9 cellular contexts compared by ENCODE assay signal in genomic region chr11:15770798-15771414, GRCh38.
DNase-seq lines count a peak whose midpoint lies in the region; ATAC-seq, FAIRE-seq and TF ChIP-seq lines count a peak whose summit lies in the region.
"Had no signal": no experiment of that assay in that cellular context is flagged by ENCODE, and none has a peak within 500 bp of the region (broad histone marks: within the 10 kb centered on the region; RNA-seq: fewer than 3 reads in every experiment).

No MANE protein-coding gene starts in this region.

- DNase-seq in NCI-H1694 (lab: John Stamatoyannopoulos, UW) (peak; percentile 34), NCI-H1694 treated with DMSO at 0.1 percent for 48 hours (lab: John Stamatoyannopoulos, UW) (no peak), SKM-1 (lab: John Stamatoyannopoulos, UW; ENCODE audit: unreplicated experiment) (peak; percentile 3), glutamatergic neuron (peak; percentile 59), RCC 7860 (ENCODE audit: low spot score) (no peak)
- DNase-seq in stimulated activated CD4-positive, alpha-beta T cell treated with anti-CD3 and anti-CD28 coated beads, Interleukin-12 subunit alpha, Interleukin-12 subunit beta, amount 100 ng/mL, for 4 hours, result peak; percentile 9

- no peak for FAIRE-seq in RCC 7860 (lab: Jason Lieb, UNC)

- peaks cover 12% of the 10 kb centered on the region for H3K4me1 Mint-ChIP-seq in glutamatergic neuron (ENCODE audit: low read depth, unreplicated experiment)

- no peak overlapping the region for H3K4me3 Mint-ChIP-seq in glutamatergic neuron (ENCODE audit: unreplicated experiment)
- H3K4me3 Mint-ChIP-seq: CD8-positive, alpha-beta T cell had no signal

- ATAC-seq in HG02884 (IDR thresholded peaks at IDR 0.05; ENCODE audit: unreplicated experiment) (peak; percentile 74), GM19324 (IDR thresholded peaks at IDR 0.05; ENCODE audit: low FRiP score, unreplicated experiment) (no peak)
- ATAC-seq: CD8-positive, alpha-beta T cell had no signal

- H3K9me3 Mint-ChIP-seq in glutamatergic neuron (ENCODE audit: unreplicated experiment), result no peaks in the 10 kb centered on the region
- H3K9me3 Mint-ChIP-seq: CD8-positive, alpha-beta T cell had no signal

- peak; percentile 56 for TF ChIP-seq CTCF in glutamatergic neuron (IDR thresholded peaks at IDR 0.05; ENCODE audit: partially characterized antibody, unreplicated experiment)

- H3K36me3 Mint-ChIP-seq in glutamatergic neuron (ENCODE audit: unreplicated experiment), result no peaks in the 10 kb centered on the region
- H3K36me3 Mint-ChIP-seq: CD8-positive, alpha-beta T cell had no signal

- no peak overlapping the region for H3K27ac Mint-ChIP-seq in glutamatergic neuron (ENCODE audit: unreplicated experiment)
- H3K27ac Mint-ChIP-seq: CD8-positive, alpha-beta T cell had no signal

- H3K27me3 Mint-ChIP-seq in glutamatergic neuron (ENCODE audit: unreplicated experiment), result peaks cover 4% of the 10 kb centered on the region

Comparison
In these comparisons a context has a peak if more than half of its experiments do, and no peak if none do; other contexts are left out.
1. DNase-seq: peak in NCI-H1694 (single experiment), SKM-1 (single experiment), glutamatergic neuron (single experiment) and stimulated activated CD4-positive, alpha-beta T cell treated with anti-CD3 and anti-CD28 coated beads, Interleukin-12 subunit alpha, Interleukin-12 subunit beta, amount 100 ng/mL, for 4 hours (single experiment); none in NCI-H1694 treated with DMSO at 0.1 percent for 48 hours (single experiment) and RCC 7860 (single experiment).